Comparison of ENCODE assay signal across 21 cellular contexts in genomic region chr12:14650791-14651190, GRCh38. TPM values are rescaled to one million over a fixed set of nuclear protein-coding genes. Genes with fewer than 3 reads are reported as not detected.
"Had no signal": no experiment of that assay in that cellular context is flagged by ENCODE, and none has a peak within 500 bp of the region (broad histone marks: within the 10 kb centered on the region; RNA-seq: fewer than 3 reads in every experiment).

No MANE protein-coding gene starts in this region.

- H3K4me3 Mint-ChIP-seq: endodermal cell, naive B cell, T-cell had no signal

- H3K9me3 ChIP-seq: SK-N-SH had no signal

- H3K36me3 ChIP-seq: cardiac muscle cell had no signal

- H3K27me3 Mint-ChIP-seq: T-cell had no signal

- H3K4me3 ChIP-seq: cardiac muscle cell, dorsolateral prefrontal cortex had no signal

- H3K27me3 ChIP-seq: cardiac muscle cell, dorsolateral prefrontal cortex had no signal

- H3K9me3 Mint-ChIP-seq: endodermal cell, T-cell had no signal

- H3K36me3 Mint-ChIP-seq: naive B cell, T-cell had no signal

- H3K4me1 Mint-ChIP-seq: naive B cell, T-cell had no signal

- ATAC-seq: activated CD4-positive, CD25-positive, alpha-beta regulatory T cell treated with anti-CD3 and anti-CD28 coated beads, Interleukin-2, amount 50 U/mL, for 24 hours; left colon; T-cell had no signal

- H3K27ac Mint-ChIP-seq: endodermal cell, naive B cell, T-cell had no signal

- DNase-seq: activated CD4-positive, alpha-beta T cell treated with anti-CD3 and anti-CD28 coated beads, Interleukin-2, amount 50 U/mL, for 48 hours; activated naive CD4-positive, alpha-beta T cell treated with anti-CD3 and anti-CD28 coated beads, Interleukin-2, amount 50 U/mL, for 16 hours; dorsolateral prefrontal cortex; endodermal cell; erythroblast; head of caudate nucleus; left colon; naive B cell; SK-N-SH; small intestine; stimulated activated CD4-positive, alpha-beta T cell treated with anti-CD3 and anti-CD28 coated beads, Interleukin-4, amount 100 ng/mL, for 24 hours; stimulated activated naive CD4-positive, alpha-beta T cell; substantia nigra; T-cell; T-helper 9 cell; trophoblast cell had no signal

- H3K27ac ChIP-seq: cardiac muscle cell, dorsolateral prefrontal cortex had no signal

RNA-seq across cellular contexts. Expression of gene GUCY2C, which starts 45.6 kb away (rescaled TPM):
- total RNA-seq: cardiac muscle cell, fibroblast of villous mesenchyme, mononuclear cell, renal cortical epithelial cell had no signal
